1 cellular context compared by ENCODE assay signal in genomic region chr19:45115809-45116615, GRCh38.
TF ChIP-seq lines count a peak whose summit lies in the region.

No MANE protein-coding gene starts in this region.

TF ChIP-seq in HepG2, 621 proteins besides CTCF, POLR2A, EP300 and RAD21:
- TF ChIP-seq SIN3B (IDR thresholded peaks at IDR 0.05; ENCODE audit: low read length) (no peak), ZNF619 (CRISPR knock-in tag; IDR thresholded peaks at IDR 0.05) (no peak), ZNF431 (CRISPR knock-in tag; IDR thresholded peaks at IDR 0.05; ENCODE audit: borderline replicate concordance, low read depth) (no peak), ZBTB20 (CRISPR knock-in tag; IDR thresholded peaks at IDR 0.05; ENCODE audit: borderline replicate concordance, low read depth) (no peak), NCOR1 (IDR thresholded peaks at IDR 0.05; ENCODE audit: borderline replicate concordance, low read length) (no peak), SRSF4 (IDR thresholded peaks at IDR 0.05; ENCODE audit: low read depth, low read length, poor library complexity, severe bottlenecking) (no peak), ZNF839 (CRISPR knock-in tag; IDR thresholded peaks at IDR 0.05; ENCODE audit: borderline replicate concordance) (no peak), DNMT3B (CRISPR knock-in tag; conservative IDR thresholded peaks at IDR 0.05) (no peak), ZNF513 (CRISPR knock-in tag; conservative IDR thresholded peaks at IDR 0.05) (no peak), ZNF354B (CRISPR knock-in tag; IDR thresholded peaks at IDR 0.05) (no peak), PTBP1 (IDR thresholded peaks at IDR 0.05; ENCODE audit: low read depth, low read length, poor library complexity, severe bottlenecking) (no peak), KMT2A (CRISPR knock-in tag; IDR thresholded peaks at IDR 0.05) (no peak), NR1H2 (CRISPR knock-in tag; IDR thresholded peaks at IDR 0.05; ENCODE audit: borderline replicate concordance, low read depth) (no peak), ZNF639 (CRISPR knock-in tag; conservative IDR thresholded peaks at IDR 0.05) (no peak), ZC3H13 (CRISPR knock-in tag; IDR thresholded peaks at IDR 0.05) (no peak)
- TF ChIP-seq, protein P1, sequence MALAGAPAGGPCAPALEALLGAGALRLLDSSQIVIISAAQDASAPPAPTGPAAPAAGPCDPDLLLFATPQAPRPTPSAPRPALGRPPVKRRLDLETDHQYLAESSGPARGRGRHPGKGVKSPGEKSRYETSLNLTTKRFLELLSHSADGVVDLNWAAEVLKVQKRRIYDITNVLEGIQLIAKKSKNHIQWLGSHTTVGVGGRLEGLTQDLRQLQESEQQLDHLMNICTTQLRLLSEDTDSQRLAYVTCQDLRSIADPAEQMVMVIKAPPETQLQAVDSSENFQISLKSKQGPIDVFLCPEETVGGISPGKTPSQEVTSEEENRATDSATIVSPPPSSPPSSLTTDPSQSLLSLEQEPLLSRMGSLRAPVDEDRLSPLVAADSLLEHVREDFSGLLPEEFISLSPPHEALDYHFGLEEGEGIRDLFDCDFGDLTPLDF (CRISPR knock-in tag; IDR thresholded peaks at IDR 0.05) = no peak
- TF ChIP-seq, protein P2, sequence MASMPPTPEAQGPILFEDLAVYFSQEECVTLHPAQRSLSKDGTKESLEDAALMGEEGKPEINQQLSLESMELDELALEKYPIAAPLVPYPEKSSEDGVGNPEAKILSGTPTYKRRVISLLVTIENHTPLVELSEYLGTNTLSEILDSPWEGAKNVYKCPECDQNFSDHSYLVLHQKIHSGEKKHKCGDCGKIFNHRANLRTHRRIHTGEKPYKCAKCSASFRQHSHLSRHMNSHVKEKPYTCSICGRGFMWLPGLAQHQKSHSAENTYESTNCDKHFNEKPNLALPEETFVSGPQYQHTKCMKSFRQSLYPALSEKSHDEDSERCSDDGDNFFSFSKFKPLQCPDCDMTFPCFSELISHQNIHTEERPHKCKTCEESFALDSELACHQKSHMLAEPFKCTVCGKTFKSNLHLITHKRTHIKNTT (CRISPR knock-in tag; IDR thresholded peaks at IDR 0.05) = no peak
